ENCODE assay signal across 8 cellular contexts in genomic region chr7:141654551-141654950, GRCh38. TPM values are rescaled to one million over a fixed set of nuclear protein-coding genes. Genes with fewer than 3 reads are reported as not detected.
DNase-seq lines count a peak whose midpoint lies in the region; ATAC-seq and TF ChIP-seq lines count a peak whose summit lies in the region.

No MANE protein-coding gene starts in this region.

- H3K4me1 ChIP-seq in right lobe of liver, result peaks cover 0 to 4% (median 0%) of the 10 kb centered on the region in 4 donors

- peaks cover 0 to 6% (median 0%) of the 10 kb centered on the region in 4 donors for H3K36me3 ChIP-seq in right lobe of liver

- no peaks in the 10 kb centered on the region for H3K27me3 ChIP-seq in right lobe of liver

- intact Hi-C loops in right lobe of liver (cut with DNase I), result no loop called here

- ATAC-seq in GM19035 (IDR thresholded peaks at IDR 0.05; ENCODE audit: unreplicated experiment), result peak; percentile 57
- ATAC-seq in HG03175 (IDR thresholded peaks at IDR 0.05; ENCODE audit: unreplicated experiment), result peak; percentile 80
- ATAC-seq in right lobe of liver, result peak; percentile 95 to 97 (median 96)

- H3K4me3 ChIP-seq in right lobe of liver, result no peak overlapping the region

- 18% methylated on average over 3 of the region's 3 CpGs for WGBS in right lobe of liver (ENCODE audit: insufficient coverage, low coverage, low lambda C conversion rate, missing lambda C conversion rate)

- DNase-seq in Ammon's horn (ENCODE audit: low spot score) (peak; percentile 93), NCI-H345 (lab: John Stamatoyannopoulos, UW) (peak; percentile 76), dedifferentiated amniotic fluid mesenchymal stem cell (ENCODE audit: extremely low spot score) (peak; percentile 29), right lobe of liver (peak in 2 of 3 donors; percentile 56 to 75)
- peak; percentile 21 for DNase-seq in activated CD4-positive, alpha-beta T cell treated with anti-CD3 and anti-CD28 coated beads for 1 hour
- DNase-seq in stimulated activated CD8-positive, alpha-beta memory T cell treated with anti-CD3 and anti-CD28 coated beads, Interleukin-4, amount 100 ng/mL, for 48 hours, result peak; percentile 58

- no peak overlapping the region for H3K27ac ChIP-seq in right lobe of liver

- peak; percentile 80 to 86 (median 81) for TF ChIP-seq CTCF in right lobe of liver (IDR thresholded peaks at IDR 0.05)

- no peak for TF ChIP-seq POLR2A in right lobe of liver (IDR thresholded peaks at IDR 0.05)

- no peaks in the 10 kb centered on the region for H3K9me3 ChIP-seq in right lobe of liver

RNA-seq across cellular contexts. Expression of gene DENND11, which starts 47.4 kb away (rescaled TPM):
- 10 to 100 TPM; 24.4 to 30.8 (median 26.3) TPM for total RNA-seq in right lobe of liver

RNA-seq across cellular contexts. Expression of gene WEE2, which starts 53.6 kb away (rescaled TPM):
- total RNA-seq in right lobe of liver, result not detected

Comparison
In these comparisons a context has a peak if more than half of its experiments do, and no peak if none do; other contexts are left out.
1. DNase-seq: peak in every context shown above with its lines; median percentile 93 in Ammon's horn; 76 in NCI-H345; 66 in right lobe of liver; 58 in stimulated activated CD8-positive, alpha-beta memory T cell treated with anti-CD3 and anti-CD28 coated beads, Interleukin-4, amount 100 ng/mL, for 48 hours; 29 in dedifferentiated amniotic fluid mesenchymal stem cell; 21 in activated CD4-positive, alpha-beta T cell treated with anti-CD3 and anti-CD28 coated beads for 1 hour.